1 cellular context compared by ENCODE assay signal in the genomic region with DNA sequence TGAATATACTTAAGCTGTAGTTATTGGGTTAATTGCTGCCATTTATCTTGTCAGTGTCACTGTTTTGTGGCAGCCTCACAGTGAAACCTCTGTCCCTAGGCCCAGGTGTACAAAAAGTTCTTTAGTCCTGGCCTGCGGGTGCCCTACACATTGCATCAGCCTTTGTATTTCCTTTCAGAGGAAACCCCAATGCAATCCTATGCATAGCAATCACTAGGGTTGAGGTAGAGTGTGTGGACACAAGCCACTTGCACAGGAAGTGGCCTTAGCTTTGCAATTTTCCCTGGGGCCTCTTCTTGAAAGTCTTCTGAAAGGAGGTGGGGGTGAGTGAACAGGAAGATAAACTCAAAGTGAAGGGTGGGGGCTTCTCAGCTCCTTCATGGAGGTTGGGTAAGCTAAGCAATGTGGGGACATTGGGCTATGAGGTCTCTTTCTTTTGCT.
TF ChIP-seq lines count a peak whose summit lies in the region.

No MANE protein-coding gene starts in this region.

TF ChIP-seq in GM12878, 131 proteins besides CTCF, POLR2A, EP300 and RAD21 (continued from another document and continues in another):
- no peak for TF ChIP-seq IRF5 (IDR thresholded peaks at IDR 0.05; ENCODE audit: borderline replicate concordance)
- TF ChIP-seq EGR1 (IDR thresholded peaks at IDR 0.05; ENCODE audit: borderline replicate concordance in 1 of 2, low read depth in 2 of 2, low read length in 2 of 2), result no peak
- no peak for TF ChIP-seq TCF7 (IDR thresholded peaks at IDR 0.05; ENCODE audit: borderline replicate concordance)
- TF ChIP-seq PKNOX1 (IDR thresholded peaks at IDR 0.05), result 0 out of 2 replicates have a peak, but pooled peaks have one; percentile 21
- TF ChIP-seq NR2F1 (conservative IDR thresholded peaks at IDR 0.05), result no peak
- TF ChIP-seq SMAD5 (IDR thresholded peaks at IDR 0.05; ENCODE audit: low read depth), result no peak
- peak; percentile 31 for TF ChIP-seq PBX3 (IDR thresholded peaks at IDR 0.05; ENCODE audit: insufficient replicate concordance, low read depth, low read length)
- TF ChIP-seq RBBP5 (conservative IDR thresholded peaks at IDR 0.05), result no peak
- no peak for TF ChIP-seq ZNF687 (IDR thresholded peaks at IDR 0.05)
- TF ChIP-seq SREBF1 (IDR thresholded peaks at IDR 0.05; ENCODE audit: low read length), result no peak
- TF ChIP-seq EZH2 (IDR thresholded peaks at IDR 0.05; ENCODE audit: borderline replicate concordance, control insufficient read depth, low read depth, low read length), result no peak
- TF ChIP-seq, protein P1, sequence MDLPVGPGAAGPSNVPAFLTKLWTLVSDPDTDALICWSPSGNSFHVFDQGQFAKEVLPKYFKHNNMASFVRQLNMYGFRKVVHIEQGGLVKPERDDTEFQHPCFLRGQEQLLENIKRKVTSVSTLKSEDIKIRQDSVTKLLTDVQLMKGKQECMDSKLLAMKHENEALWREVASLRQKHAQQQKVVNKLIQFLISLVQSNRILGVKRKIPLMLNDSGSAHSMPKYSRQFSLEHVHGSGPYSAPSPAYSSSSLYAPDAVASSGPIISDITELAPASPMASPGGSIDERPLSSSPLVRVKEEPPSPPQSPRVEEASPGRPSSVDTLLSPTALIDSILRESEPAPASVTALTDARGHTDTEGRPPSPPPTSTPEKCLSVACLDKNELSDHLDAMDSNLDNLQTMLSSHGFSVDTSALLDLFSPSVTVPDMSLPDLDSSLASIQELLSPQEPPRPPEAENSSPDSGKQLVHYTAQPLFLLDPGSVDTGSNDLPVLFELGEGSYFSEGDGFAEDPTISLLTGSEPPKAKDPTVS (IDR thresholded peaks at IDR 0.05; ENCODE audit: low read depth, low read length), result no peak
- TF ChIP-seq SPI1 (IDR thresholded peaks at IDR 0.05; ENCODE audit: borderline replicate concordance, insufficient read depth, low read depth, low read length), result no peak
- no peak for TF ChIP-seq CHD2 (IDR thresholded peaks at IDR 0.05; ENCODE audit: borderline replicate concordance, low read depth, low read length)
- peak; percentile 38 to 46; a peak in 2 of 4 replicates for TF ChIP-seq IKZF2 (IDR thresholded peaks at IDR 0.05)
- TF ChIP-seq MYB (IDR thresholded peaks at IDR 0.05; ENCODE audit: borderline replicate concordance, low read depth, low read length), result no peak
- TF ChIP-seq MTA3 (IDR thresholded peaks at IDR 0.05; ENCODE audit: borderline replicate concordance, low read length), result no peak
- TF ChIP-seq ESRRA (IDR thresholded peaks at IDR 0.05; ENCODE audit: low read length), result no peak
- TF ChIP-seq MEF2B (IDR thresholded peaks at IDR 0.05; ENCODE audit: partially characterized antibody, poor library complexity, severe bottlenecking), result no peak
- no peak for TF ChIP-seq BCL3 (IDR thresholded peaks at IDR 0.05; ENCODE audit: borderline replicate concordance, insufficient read depth, low read depth, low read length, poor library complexity, severe bottlenecking)
- no peak for TF ChIP-seq NKRF (conservative IDR thresholded peaks at IDR 0.05)
- TF ChIP-seq, protein P2, sequence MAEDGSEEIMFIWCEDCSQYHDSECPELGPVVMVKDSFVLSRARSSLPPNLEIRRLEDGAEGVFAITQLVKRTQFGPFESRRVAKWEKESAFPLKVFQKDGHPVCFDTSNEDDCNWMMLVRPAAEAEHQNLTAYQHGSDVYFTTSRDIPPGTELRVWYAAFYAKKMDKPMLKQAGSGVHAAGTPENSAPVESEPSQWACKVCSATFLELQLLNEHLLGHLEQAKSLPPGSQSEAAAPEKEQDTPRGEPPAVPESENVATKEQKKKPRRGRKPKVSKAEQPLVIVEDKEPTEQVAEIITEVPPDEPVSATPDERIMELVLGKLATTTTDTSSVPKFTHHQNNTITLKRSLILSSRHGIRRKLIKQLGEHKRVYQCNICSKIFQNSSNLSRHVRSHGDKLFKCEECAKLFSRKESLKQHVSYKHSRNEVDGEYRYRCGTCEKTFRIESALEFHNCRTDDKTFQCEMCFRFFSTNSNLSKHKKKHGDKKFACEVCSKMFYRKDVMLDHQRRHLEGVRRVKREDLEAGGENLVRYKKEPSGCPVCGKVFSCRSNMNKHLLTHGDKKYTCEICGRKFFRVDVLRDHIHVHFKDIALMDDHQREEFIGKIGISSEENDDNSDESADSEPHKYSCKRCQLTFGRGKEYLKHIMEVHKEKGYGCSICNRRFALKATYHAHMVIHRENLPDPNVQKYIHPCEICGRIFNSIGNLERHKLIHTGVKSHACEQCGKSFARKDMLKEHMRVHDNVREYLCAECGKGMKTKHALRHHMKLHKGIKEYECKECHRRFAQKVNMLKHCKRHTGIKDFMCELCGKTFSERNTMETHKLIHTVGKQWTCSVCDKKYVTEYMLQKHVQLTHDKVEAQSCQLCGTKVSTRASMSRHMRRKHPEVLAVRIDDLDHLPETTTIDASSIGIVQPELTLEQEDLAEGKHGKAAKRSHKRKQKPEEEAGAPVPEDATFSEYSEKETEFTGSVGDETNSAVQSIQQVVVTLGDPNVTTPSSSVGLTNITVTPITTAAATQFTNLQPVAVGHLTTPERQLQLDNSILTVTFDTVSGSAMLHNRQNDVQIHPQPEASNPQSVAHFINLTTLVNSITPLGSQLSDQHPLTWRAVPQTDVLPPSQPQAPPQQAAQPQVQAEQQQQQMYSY (CRISPR knock-in tag; IDR thresholded peaks at IDR 0.05), result no peak
- no peak for TF ChIP-seq RFX5 (IDR thresholded peaks at IDR 0.05; ENCODE audit: low read depth, low read length)
- no peak for TF ChIP-seq JUNB (IDR thresholded peaks at IDR 0.05)
- no peak for TF ChIP-seq POLR2AphosphoS5 (IDR thresholded peaks at IDR 0.05; ENCODE audit: low read length)
- TF ChIP-seq BACH1 (IDR thresholded peaks at IDR 0.05; ENCODE audit: borderline replicate concordance), result no peak
- no peak for TF ChIP-seq STAT1 (conservative IDR thresholded peaks at IDR 0.05)
- no peak for TF ChIP-seq FOXK2 (IDR thresholded peaks at IDR 0.05)
- TF ChIP-seq RB1 (IDR thresholded peaks at IDR 0.05; ENCODE audit: borderline replicate concordance), result no peak
- TF ChIP-seq POU2F2 (IDR thresholded peaks at IDR 0.05; ENCODE audit: borderline replicate concordance, low read depth, low read length), result peak; percentile 58; the same call in 1 of the 3 replicates
- TF ChIP-seq ELK1 (IDR thresholded peaks at IDR 0.05; ENCODE audit: low read depth, low read length), result no peak
- TF ChIP-seq LARP7 (IDR thresholded peaks at IDR 0.05), result no peak
- TF ChIP-seq, protein P3, sequence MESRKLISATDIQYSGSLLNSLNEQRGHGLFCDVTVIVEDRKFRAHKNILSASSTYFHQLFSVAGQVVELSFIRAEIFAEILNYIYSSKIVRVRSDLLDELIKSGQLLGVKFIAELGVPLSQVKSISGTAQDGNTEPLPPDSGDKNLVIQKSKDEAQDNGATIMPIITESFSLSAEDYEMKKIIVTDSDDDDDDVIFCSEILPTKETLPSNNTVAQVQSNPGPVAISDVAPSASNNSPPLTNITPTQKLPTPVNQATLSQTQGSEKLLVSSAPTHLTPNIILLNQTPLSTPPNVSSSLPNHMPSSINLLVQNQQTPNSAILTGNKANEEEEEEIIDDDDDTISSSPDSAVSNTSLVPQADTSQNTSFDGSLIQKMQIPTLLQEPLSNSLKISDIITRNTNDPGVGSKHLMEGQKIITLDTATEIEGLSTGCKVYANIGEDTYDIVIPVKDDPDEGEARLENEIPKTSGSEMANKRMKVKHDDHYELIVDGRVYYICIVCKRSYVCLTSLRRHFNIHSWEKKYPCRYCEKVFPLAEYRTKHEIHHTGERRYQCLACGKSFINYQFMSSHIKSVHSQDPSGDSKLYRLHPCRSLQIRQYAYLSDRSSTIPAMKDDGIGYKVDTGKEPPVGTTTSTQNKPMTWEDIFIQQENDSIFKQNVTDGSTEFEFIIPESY (IDR thresholded peaks at IDR 0.05), result no peak
- no peak for TF ChIP-seq DPF2 (IDR thresholded peaks at IDR 0.05)
- no peak for TF ChIP-seq BHLHE40 (IDR thresholded peaks at IDR 0.05; ENCODE audit: borderline replicate concordance in 1 of 2, low read depth in 2 of 2, low read length in 1 of 2)
- no peak for TF ChIP-seq ZNF217 (IDR thresholded peaks at IDR 0.05)
- no peak for TF ChIP-seq ZNF622 (IDR thresholded peaks at IDR 0.05)
- TF ChIP-seq CBFB (IDR thresholded peaks at IDR 0.05; ENCODE audit: low read depth), result no peak
- no peak for TF ChIP-seq KAT2A (conservative IDR thresholded peaks at IDR 0.05; ENCODE audit: control insufficient read depth, low read depth, low read length)
- no peak for TF ChIP-seq KLF5 (IDR thresholded peaks at IDR 0.05; ENCODE audit: partially characterized antibody)
